In the genomic region with DNA sequence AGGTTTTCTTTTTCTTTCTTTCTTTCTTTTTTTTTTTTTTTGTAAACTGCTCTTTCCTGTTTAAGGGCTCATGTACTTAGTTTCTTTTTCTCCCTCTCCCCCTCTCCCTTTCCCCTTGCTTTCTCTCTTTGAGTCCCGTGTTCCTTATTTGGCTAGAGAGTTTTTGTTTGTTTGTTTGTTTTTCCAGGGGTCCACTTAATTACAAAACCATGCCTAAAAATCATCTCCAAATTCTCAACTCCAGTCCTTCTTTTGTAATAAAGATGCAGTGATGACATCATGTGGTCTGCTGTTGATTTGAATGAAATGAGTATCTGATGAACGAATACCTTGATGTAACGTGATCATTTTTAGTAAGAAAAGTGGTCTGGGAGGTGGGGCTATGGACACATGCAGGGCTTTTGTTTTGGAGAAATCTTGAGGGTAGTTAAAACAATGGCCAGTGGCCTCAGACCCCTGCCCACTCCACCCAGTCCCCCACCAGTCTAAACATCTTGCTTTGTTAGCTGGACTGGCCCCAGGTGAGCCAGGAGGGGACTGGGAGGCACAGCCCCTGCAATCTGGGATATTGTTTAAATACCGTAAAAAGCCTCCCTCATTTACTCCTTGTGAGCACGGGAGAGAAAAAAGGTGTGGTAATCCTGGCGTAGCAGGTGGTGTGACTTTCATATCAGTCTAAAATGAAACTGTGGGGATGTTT, we compare ENCODE assay signal across 1 cellular context.
TF ChIP-seq lines count a peak whose summit lies in the region.

No MANE protein-coding gene starts in this region.

TF ChIP-seq in H1, 55 proteins besides CTCF, POLR2A, EP300 and RAD21 (continued from another document):
- no peak for TF ChIP-seq JUN (IDR thresholded peaks at IDR 0.05; ENCODE audit: low read depth, low read length)
- no peak for TF ChIP-seq SP2 (IDR thresholded peaks at IDR 0.05; ENCODE audit: low read length)
- no peak for TF ChIP-seq SP1 (IDR thresholded peaks at IDR 0.05; ENCODE audit: low read depth, low read length)
- no peak for TF ChIP-seq SIN3A (conservative IDR thresholded peaks at IDR 0.05 in 1 of 2, IDR thresholded peaks at IDR 0.05 in 1 of 2; ENCODE audit: low read depth in 1 of 2, low read length in 2 of 2)
- TF ChIP-seq HDAC6 (IDR thresholded peaks at IDR 0.05; ENCODE audit: low read depth, low read length) = no peak
- no peak for TF ChIP-seq BRCA1 (IDR thresholded peaks at IDR 0.05; ENCODE audit: low read depth, low read length)
- TF ChIP-seq, protein P1, sequence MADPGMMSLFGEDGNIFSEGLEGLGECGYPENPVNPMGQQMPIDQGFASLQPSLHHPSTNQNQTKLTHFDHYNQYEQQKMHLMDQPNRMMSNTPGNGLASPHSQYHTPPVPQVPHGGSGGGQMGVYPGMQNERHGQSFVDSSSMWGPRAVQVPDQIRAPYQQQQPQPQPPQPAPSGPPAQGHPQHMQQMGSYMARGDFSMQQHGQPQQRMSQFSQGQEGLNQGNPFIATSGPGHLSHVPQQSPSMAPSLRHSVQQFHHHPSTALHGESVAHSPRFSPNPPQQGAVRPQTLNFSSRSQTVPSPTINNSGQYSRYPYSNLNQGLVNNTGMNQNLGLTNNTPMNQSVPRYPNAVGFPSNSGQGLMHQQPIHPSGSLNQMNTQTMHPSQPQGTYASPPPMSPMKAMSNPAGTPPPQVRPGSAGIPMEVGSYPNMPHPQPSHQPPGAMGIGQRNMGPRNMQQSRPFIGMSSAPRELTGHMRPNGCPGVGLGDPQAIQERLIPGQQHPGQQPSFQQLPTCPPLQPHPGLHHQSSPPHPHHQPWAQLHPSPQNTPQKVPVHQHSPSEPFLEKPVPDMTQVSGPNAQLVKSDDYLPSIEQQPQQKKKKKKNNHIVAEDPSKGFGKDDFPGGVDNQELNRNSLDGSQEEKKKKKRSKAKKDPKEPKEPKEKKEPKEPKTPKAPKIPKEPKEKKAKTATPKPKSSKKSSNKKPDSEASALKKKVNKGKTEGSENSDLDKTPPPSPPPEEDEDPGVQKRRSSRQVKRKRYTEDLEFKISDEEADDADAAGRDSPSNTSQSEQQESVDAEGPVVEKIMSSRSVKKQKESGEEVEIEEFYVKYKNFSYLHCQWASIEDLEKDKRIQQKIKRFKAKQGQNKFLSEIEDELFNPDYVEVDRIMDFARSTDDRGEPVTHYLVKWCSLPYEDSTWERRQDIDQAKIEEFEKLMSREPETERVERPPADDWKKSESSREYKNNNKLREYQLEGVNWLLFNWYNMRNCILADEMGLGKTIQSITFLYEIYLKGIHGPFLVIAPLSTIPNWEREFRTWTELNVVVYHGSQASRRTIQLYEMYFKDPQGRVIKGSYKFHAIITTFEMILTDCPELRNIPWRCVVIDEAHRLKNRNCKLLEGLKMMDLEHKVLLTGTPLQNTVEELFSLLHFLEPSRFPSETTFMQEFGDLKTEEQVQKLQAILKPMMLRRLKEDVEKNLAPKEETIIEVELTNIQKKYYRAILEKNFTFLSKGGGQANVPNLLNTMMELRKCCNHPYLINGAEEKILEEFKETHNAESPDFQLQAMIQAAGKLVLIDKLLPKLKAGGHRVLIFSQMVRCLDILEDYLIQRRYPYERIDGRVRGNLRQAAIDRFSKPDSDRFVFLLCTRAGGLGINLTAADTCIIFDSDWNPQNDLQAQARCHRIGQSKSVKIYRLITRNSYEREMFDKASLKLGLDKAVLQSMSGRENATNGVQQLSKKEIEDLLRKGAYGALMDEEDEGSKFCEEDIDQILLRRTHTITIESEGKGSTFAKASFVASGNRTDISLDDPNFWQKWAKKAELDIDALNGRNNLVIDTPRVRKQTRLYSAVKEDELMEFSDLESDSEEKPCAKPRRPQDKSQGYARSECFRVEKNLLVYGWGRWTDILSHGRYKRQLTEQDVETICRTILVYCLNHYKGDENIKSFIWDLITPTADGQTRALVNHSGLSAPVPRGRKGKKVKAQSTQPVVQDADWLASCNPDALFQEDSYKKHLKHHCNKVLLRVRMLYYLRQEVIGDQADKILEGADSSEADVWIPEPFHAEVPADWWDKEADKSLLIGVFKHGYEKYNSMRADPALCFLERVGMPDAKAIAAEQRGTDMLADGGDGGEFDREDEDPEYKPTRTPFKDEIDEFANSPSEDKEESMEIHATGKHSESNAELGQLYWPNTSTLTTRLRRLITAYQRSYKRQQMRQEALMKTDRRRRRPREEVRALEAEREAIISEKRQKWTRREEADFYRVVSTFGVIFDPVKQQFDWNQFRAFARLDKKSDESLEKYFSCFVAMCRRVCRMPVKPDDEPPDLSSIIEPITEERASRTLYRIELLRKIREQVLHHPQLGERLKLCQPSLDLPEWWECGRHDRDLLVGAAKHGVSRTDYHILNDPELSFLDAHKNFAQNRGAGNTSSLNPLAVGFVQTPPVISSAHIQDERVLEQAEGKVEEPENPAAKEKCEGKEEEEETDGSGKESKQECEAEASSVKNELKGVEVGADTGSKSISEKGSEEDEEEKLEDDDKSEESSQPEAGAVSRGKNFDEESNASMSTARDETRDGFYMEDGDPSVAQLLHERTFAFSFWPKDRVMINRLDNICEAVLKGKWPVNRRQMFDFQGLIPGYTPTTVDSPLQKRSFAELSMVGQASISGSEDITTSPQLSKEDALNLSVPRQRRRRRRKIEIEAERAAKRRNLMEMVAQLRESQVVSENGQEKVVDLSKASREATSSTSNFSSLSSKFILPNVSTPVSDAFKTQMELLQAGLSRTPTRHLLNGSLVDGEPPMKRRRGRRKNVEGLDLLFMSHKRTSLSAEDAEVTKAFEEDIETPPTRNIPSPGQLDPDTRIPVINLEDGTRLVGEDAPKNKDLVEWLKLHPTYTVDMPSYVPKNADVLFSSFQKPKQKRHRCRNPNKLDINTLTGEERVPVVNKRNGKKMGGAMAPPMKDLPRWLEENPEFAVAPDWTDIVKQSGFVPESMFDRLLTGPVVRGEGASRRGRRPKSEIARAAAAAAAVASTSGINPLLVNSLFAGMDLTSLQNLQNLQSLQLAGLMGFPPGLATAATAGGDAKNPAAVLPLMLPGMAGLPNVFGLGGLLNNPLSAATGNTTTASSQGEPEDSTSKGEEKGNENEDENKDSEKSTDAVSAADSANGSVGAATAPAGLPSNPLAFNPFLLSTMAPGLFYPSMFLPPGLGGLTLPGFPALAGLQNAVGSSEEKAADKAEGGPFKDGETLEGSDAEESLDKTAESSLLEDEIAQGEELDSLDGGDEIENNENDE (IDR thresholded peaks at IDR 0.05; ENCODE audit: insufficient replicate concordance, low read length) = no peak
- TF ChIP-seq CHD2 (IDR thresholded peaks at IDR 0.05; ENCODE audit: low read length) = no peak
